In genomic region chr5:14701556-14701955, GRCh38 we compare ENCODE assay signal across 18 cellular contexts. TPM values are rescaled to one million over a fixed set of nuclear protein-coding genes. Genes with fewer than 3 reads are reported as not detected.
A peak's percentile ranks its signal among the peaks of the same experiment; 100 is the strongest.
DNase-seq lines count a peak whose midpoint lies in the region; ATAC-seq and TF ChIP-seq lines count a peak whose summit lies in the region.
"Had no signal": no experiment of that assay in that cellular context is flagged by ENCODE, and none has a peak within 500 bp of the region (broad histone marks: within the 10 kb centered on the region; RNA-seq: fewer than 3 reads in every experiment).

No MANE protein-coding gene starts in this region.

- POLR2A ChIA-PET in activated CD4-positive, alpha-beta memory T cell treated with anti-CD3 and anti-CD28 coated beads for 36 hours (lab: Charles Lee): no interaction called here

- peaks cover 74% of the 10 kb centered on the region for H3K36me3 Mint-ChIP-seq in activated naive CD4-positive, alpha-beta T cell treated with anti-CD3 and anti-CD28 coated beads, Interleukin-2, amount 10 ng/mL, durations not matched to agents 7 days and 5 days
- H3K36me3 Mint-ChIP-seq in activated CD4-positive, alpha-beta memory T cell treated with anti-CD3 and anti-CD28 coated beads for 36 hours: peaks cover 75% of the 10 kb centered on the region
- peaks cover 34% of the 10 kb centered on the region for H3K36me3 Mint-ChIP-seq in endothelial cell (ENCODE audit: low read depth, unreplicated experiment)

- no peak overlapping the region for H3K4me3 Mint-ChIP-seq in activated naive CD4-positive, alpha-beta T cell treated with anti-CD3 and anti-CD28 coated beads, Interleukin-2, amount 10 ng/mL, durations not matched to agents 7 days and 5 days
- no peak overlapping the region for H3K4me3 Mint-ChIP-seq in activated CD4-positive, alpha-beta memory T cell treated with anti-CD3 and anti-CD28 coated beads for 36 hours
- peak overlapping the region; percentile 14 for H3K4me3 Mint-ChIP-seq in endothelial cell (ENCODE audit: unreplicated experiment)
- no peak overlapping the region for H3K4me3 Mint-ChIP-seq in stimulated activated naive CD8-positive, alpha-beta T cell treated with anti-CD3 and anti-CD28 coated beads, Interleukin-15, amount 100 ng/mL, for 72 hours
- H3K4me3 Mint-ChIP-seq: activated B cell treated with CpG ODN at 0.5 μM for 24 hours had no signal

- peak overlapping the region; percentile 63 for H3K27ac Mint-ChIP-seq in activated naive CD4-positive, alpha-beta T cell treated with anti-CD3 and anti-CD28 coated beads, Interleukin-2, amount 10 ng/mL, durations not matched to agents 7 days and 5 days
- H3K27ac Mint-ChIP-seq in activated CD4-positive, alpha-beta memory T cell treated with anti-CD3 and anti-CD28 coated beads for 36 hours: peak overlapping the region; percentile 57
- peak overlapping the region; percentile 31 for H3K27ac Mint-ChIP-seq in endothelial cell (ENCODE audit: unreplicated experiment)
- peak overlapping the region; percentile 15 to 23 for H3K27ac Mint-ChIP-seq in stimulated activated naive CD8-positive, alpha-beta T cell treated with anti-CD3 and anti-CD28 coated beads, Interleukin-15, amount 100 ng/mL, for 72 hours

- no peaks in the 10 kb centered on the region for H3K9me3 Mint-ChIP-seq in activated naive CD4-positive, alpha-beta T cell treated with anti-CD3 and anti-CD28 coated beads, Interleukin-2, amount 10 ng/mL, durations not matched to agents 7 days and 5 days
- no peaks in the 10 kb centered on the region for H3K9me3 Mint-ChIP-seq in activated CD4-positive, alpha-beta memory T cell treated with anti-CD3 and anti-CD28 coated beads for 36 hours
- no peaks in the 10 kb centered on the region for H3K9me3 Mint-ChIP-seq in endothelial cell (ENCODE audit: unreplicated experiment)
- H3K9me3 Mint-ChIP-seq in stimulated activated naive CD8-positive, alpha-beta T cell treated with anti-CD3 and anti-CD28 coated beads, Interleukin-15, amount 100 ng/mL, for 72 hours: no peaks in the 10 kb centered on the region
- H3K9me3 Mint-ChIP-seq: activated B cell treated with CpG ODN at 0.5 μM for 24 hours had no signal

- ATAC-seq in stimulated activated naive CD8-positive, alpha-beta T cell treated with anti-CD3 and anti-CD28 coated beads, Interleukin-15, amount 100 ng/mL, for 72 hours: no peak
- ATAC-seq in GM18873 (IDR thresholded peaks at IDR 0.05; ENCODE audit: low FRiP score, unreplicated experiment) (no peak), HG03280 (IDR thresholded peaks at IDR 0.05; ENCODE audit: unreplicated experiment) (no peak)
- ATAC-seq: GM12878, HepG2 had no signal

- DNase-seq in activated naive CD4-positive, alpha-beta T cell treated with anti-CD3 and anti-CD28 coated beads, Interleukin-2, amount 10 ng/mL, durations not matched to agents 7 days and 5 days: no peak
- DNase-seq in activated naive CD4-positive, alpha-beta T cell treated with Interleukin-2 at 50 U/mL for 16 hours: no peak
- DNase-seq in activated CD4-positive, alpha-beta memory T cell treated with anti-CD3 and anti-CD28 coated beads for 36 hours: no peak
- DNase-seq in endothelial cell (ENCODE audit: low spot score): no peak
- DNase-seq in stimulated activated naive CD8-positive, alpha-beta T cell treated with anti-CD3 and anti-CD28 coated beads, Interleukin-15, amount 100 ng/mL, for 72 hours: no peak
- DNase-seq in stimulated activated CD4-positive, alpha-beta T cell treated with anti-CD3 and anti-CD28 coated beads, Interleukin-4, amount 100 ng/mL, for 1 hour: no peak
- DNase-seq: activated B cell treated with CpG ODN at 0.5 μM for 24 hours, anterior cingulate cortex, cerebellar nuclear complex, foreskin fibroblast, MG63, NCI-H187, NCI-H446 treated with DMSO at 0.1 percent for 48 hours, testis had no signal

- intact Hi-C loops in activated CD4-positive, alpha-beta memory T cell treated with anti-CD3 and anti-CD28 coated beads for 36 hours (cut with micrococcal nuclease): no loop called here

- H3K4me1 Mint-ChIP-seq in activated naive CD4-positive, alpha-beta T cell treated with anti-CD3 and anti-CD28 coated beads, Interleukin-2, amount 10 ng/mL, durations not matched to agents 7 days and 5 days: peaks cover 67% of the 10 kb centered on the region
- peaks cover 74% of the 10 kb centered on the region for H3K4me1 Mint-ChIP-seq in activated CD4-positive, alpha-beta memory T cell treated with anti-CD3 and anti-CD28 coated beads for 36 hours (ENCODE audit: low read depth)
- H3K4me1 Mint-ChIP-seq in endothelial cell (ENCODE audit: unreplicated experiment): no peaks in the 10 kb centered on the region
- peaks cover 71% of the 10 kb centered on the region for H3K4me1 Mint-ChIP-seq in stimulated activated naive CD8-positive, alpha-beta T cell treated with anti-CD3 and anti-CD28 coated beads, Interleukin-15, amount 100 ng/mL, for 72 hours

- CTCF ChIA-PET in activated naive CD4-positive, alpha-beta T cell treated with anti-CD3 and anti-CD28 coated beads, Interleukin-2, amount 10 ng/mL, durations not matched to agents 7 days and 5 days (lab: Charles Lee): no interaction called here
- CTCF ChIA-PET in activated CD4-positive, alpha-beta memory T cell treated with anti-CD3 and anti-CD28 coated beads for 36 hours (lab: Charles Lee): interaction anchor here (1.1 kb wide), 1 partner anchor 26 kb away, joined by 4 read pairs; no protein-coding TSS in a partner anchor

- no peak for TF ChIP-seq CTCF in endothelial cell (IDR thresholded peaks at IDR 0.05; ENCODE audit: unreplicated experiment)

- H3K27me3 Mint-ChIP-seq in activated naive CD4-positive, alpha-beta T cell treated with anti-CD3 and anti-CD28 coated beads, Interleukin-2, amount 10 ng/mL, durations not matched to agents 7 days and 5 days: no peaks in the 10 kb centered on the region
- no peaks in the 10 kb centered on the region for H3K27me3 Mint-ChIP-seq in activated CD4-positive, alpha-beta memory T cell treated with anti-CD3 and anti-CD28 coated beads for 36 hours
- peaks cover 7% of the 10 kb centered on the region for H3K27me3 Mint-ChIP-seq in endothelial cell (ENCODE audit: unreplicated experiment)
- no peaks in the 10 kb centered on the region for H3K27me3 Mint-ChIP-seq in stimulated activated naive CD8-positive, alpha-beta T cell treated with anti-CD3 and anti-CD28 coated beads, Interleukin-15, amount 100 ng/mL, for 72 hours
- H3K27me3 Mint-ChIP-seq: activated B cell treated with CpG ODN at 0.5 μM for 24 hours had no signal

RNA-seq across cellular contexts. Expression of gene OTULIN, which starts 37.0 kb away (rescaled TPM):
- 10 to 100 TPM; 53.3 to 53.6 TPM for total RNA-seq in activated CD4-positive, alpha-beta memory T cell treated with anti-CD3 and anti-CD28 coated beads for 36 hours
- total RNA-seq in endothelial cell (ENCODE audit: unreplicated experiment): 39.7 TPM
